Comparison of ENCODE assay signal across 22 cellular contexts in genomic region chr9:128735373-128735772, GRCh38. TPM values are rescaled to one million over a fixed set of nuclear protein-coding genes. Genes with fewer than 3 reads are reported as not detected.
A peak's percentile ranks its signal among the peaks of the same experiment; 100 is the strongest.
DNase-seq lines count a peak whose midpoint lies in the region; ATAC-seq, FAIRE-seq and TF ChIP-seq lines count a peak whose summit lies in the region.
"Had no signal": no experiment of that assay in that cellular context is flagged by ENCODE, and none has a peak within 500 bp of the region (broad histone marks: within the 10 kb centered on the region; RNA-seq: fewer than 3 reads in every experiment).

No MANE protein-coding gene starts in this region.

- no peak overlapping the region for H3K4me3 ChIP-seq in right atrium auricular region
- no peak overlapping the region for H3K4me3 ChIP-seq in testis
- H3K4me3 ChIP-seq in small intestine (ENCODE audit: low read depth in 1 of 2, low read length in 2 of 2), result no peak overlapping the region
- H3K4me3 ChIP-seq: Peyer's patch had no signal

- FAIRE-seq in urothelium cell line (lab: Jason Lieb, UNC) (no peak), small intestine (lab: Jason Lieb, UNC) (no peak)
- FAIRE-seq: endothelial cell of umbilical vein, GM12892 had no signal

- H3K27ac Mint-ChIP-seq in nephron, result peak overlapping the region in 2 of 3 experiments; percentile 67 to 79
- H3K27ac Mint-ChIP-seq: activated naive CD4-positive, alpha-beta T cell treated with anti-CD3 and anti-CD28 coated beads for 36 hours; mesothelial cell of epicardium had no signal

- H3K27ac ChIP-seq in right atrium auricular region (no peak overlapping the region), testis (no peak overlapping the region), small intestine (ENCODE audit: low read depth in 1 of 2, low read length in 1 of 2) (no peak overlapping the region)
- H3K27ac ChIP-seq: Peyer's patch had no signal

- WGBS in testis, 2 donors, result 45 to 73% methylated on average over 2 of the region's 2 CpGs
- 85 to 100% (median 100%) methylated on average over 1 to 2 of the region's 2 CpGs for WGBS in small intestine, 3 donors

- H3K9me3 Mint-ChIP-seq in nephron, result no peaks in the 10 kb centered on the region
- H3K9me3 Mint-ChIP-seq: activated naive CD4-positive, alpha-beta T cell treated with anti-CD3 and anti-CD28 coated beads for 36 hours; mesothelial cell of epicardium had no signal

- TF ChIP-seq POLR2A in testis (IDR thresholded peaks at IDR 0.05), result no peak

- H3K27me3 Mint-ChIP-seq in nephron (ENCODE audit: low read depth), result no peaks in the 10 kb centered on the region

- ATAC-seq in left ventricle myocardium superior, result peak; percentile 20

- DNase-seq in left ventricle myocardium superior, result no peak
- DNase-seq in right atrium auricular region (ENCODE audit: low spot score), result no peak
- DNase-seq in anterior cingulate cortex (lab: John Stamatoyannopoulos, UW), result peak in 34 of 58 donors; percentile 5 to 73 (median 24)
- peak; percentile 88 for DNase-seq in testis
- DNase-seq in activated CD8-positive, alpha-beta memory T cell treated with anti-CD3 and anti-CD28 coated beads for 24 hours, result no peak
- no peak for DNase-seq in urothelium cell line (ENCODE audit: low spot score)
- DNase-seq in small intestine, result no peak
- DNase-seq: activated CD4-positive, alpha-beta T cell treated with anti-CD3 and anti-CD28 coated beads, Interleukin-2, amount 50 U/mL, for 1 hour; activated naive CD4-positive, alpha-beta T cell treated with anti-CD3 and anti-CD28 coated beads for 36 hours; activated T-cell treated with anti-CD3 and anti-CD28 coated beads for 4 hours; AML-193; Calu3; GF-D8; HCEC 1CT; KBM-7; NCI-H2107; Peyer's patch; stimulated activated CD4-positive, alpha-beta T cell treated with anti-CD3 and anti-CD28 coated beads, Interleukin-4, amount 100 ng/mL, for 24 hours had no signal

- H3K9me3 ChIP-seq in right atrium auricular region (no peaks in the 10 kb centered on the region), testis (no peaks in the 10 kb centered on the region), small intestine (ENCODE audit: control insufficient read depth, low read depth) (no peaks in the 10 kb centered on the region)
- H3K9me3 ChIP-seq: Peyer's patch had no signal

- H3K27me3 ChIP-seq in right atrium auricular region (no peaks in the 10 kb centered on the region), testis (no peaks in the 10 kb centered on the region), small intestine (ENCODE audit: control insufficient read depth in 2 of 2, insufficient read depth in 2 of 2, low read length in 2 of 2) (no peaks in the 10 kb centered on the region)
- H3K27me3 ChIP-seq: Peyer's patch had no signal

- H3K4me1 ChIP-seq in right atrium auricular region, result no peaks in the 10 kb centered on the region
- H3K4me1 ChIP-seq in testis, result no peaks in the 10 kb centered on the region
- no peaks in the 10 kb centered on the region for H3K4me1 ChIP-seq in small intestine (ENCODE audit: control insufficient read depth in 2 of 2, insufficient read depth in 1 of 2, low read depth in 1 of 2, low read length in 1 of 2)
- H3K4me1 ChIP-seq: Peyer's patch had no signal

- TF ChIP-seq CTCF in right atrium auricular region (IDR thresholded peaks at IDR 0.05) (no peak), nephron (IDR thresholded peaks at IDR 0.05; ENCODE audit: unreplicated experiment in 3 of 3) (no peak), testis (IDR thresholded peaks at IDR 0.05) (no peak)

- intact Hi-C loops in left ventricle myocardium superior (cut with micrococcal nuclease), result no loop called here
- intact Hi-C loops in testis (cut with DNase I; ENCODE audit: low total_unique reads), result no loop called here

- peaks cover 41% of the 10 kb centered on the region for H3K36me3 Mint-ChIP-seq in nephron (ENCODE audit: low read depth)

- peaks cover 13% of the 10 kb centered on the region for H3K4me1 Mint-ChIP-seq in nephron

- H3K4me3 Mint-ChIP-seq in nephron, result no peak overlapping the region
- H3K4me3 Mint-ChIP-seq: activated naive CD4-positive, alpha-beta T cell treated with anti-CD3 and anti-CD28 coated beads for 36 hours; mesothelial cell of epicardium had no signal

- peaks cover 33% of the 10 kb centered on the region for H3K36me3 ChIP-seq in right atrium auricular region
- no peaks in the 10 kb centered on the region for H3K36me3 ChIP-seq in testis (ENCODE audit: low read depth, missing control alignments)
- H3K36me3 ChIP-seq in small intestine (ENCODE audit: control insufficient read depth in 2 of 2, insufficient read depth in 2 of 2, low read length in 2 of 2), result peaks cover 2 to 17% of the 10 kb centered on the region in 2 donors

RNA-seq across cellular contexts. Expression of gene ZDHHC12, which starts 11.4 kb away (rescaled TPM):
- total RNA-seq in left ventricle myocardium superior, result 5.7 TPM
- 10 to 100 TPM; 22.8 to 24.4 TPM for total RNA-seq in right atrium auricular region
- total RNA-seq in testis, result 10 to 100 TPM; 36.4 to 57.5 TPM
- 39.3 TPM for polyA plus RNA-seq in testis (ENCODE audit: insufficient read depth, low read depth, low replicate concordance)
- polyA plus RNA-seq in small intestine, result 10 to 100 TPM; 56.5 to 99.3 (median 80.7) TPM

RNA-seq across cellular contexts. Expression of gene PKN3, which starts 33.1 kb away (rescaled TPM):
- total RNA-seq in left ventricle myocardium superior, result 5.9 TPM
- 1 to 10 TPM; 4.5 to 8.6 TPM for total RNA-seq in right atrium auricular region
- total RNA-seq in testis, result 1 to 10 TPM; 3.6 to 7.2 TPM
- 4.2 TPM for polyA plus RNA-seq in testis (ENCODE audit: insufficient read depth, low read depth, low replicate concordance)
- polyA plus RNA-seq in small intestine, result 10 to 100 TPM in 1 of 3 donors, 1 to 10 TPM in 2; 4.1 to 12.3 (median 4.2) TPM

RNA-seq across cellular contexts. Expression of gene ZER1, which starts 36.4 kb away (rescaled TPM):
- total RNA-seq in left ventricle myocardium superior, result 58.5 TPM
- total RNA-seq in right atrium auricular region, result 10 to 100 TPM; 61.6 to 72.6 TPM
- total RNA-seq in testis, result 100 to 1,000 TPM in 1 of 2 donors, 10 to 100 TPM in 1; 96.8 to 112 TPM
- 118 TPM for polyA plus RNA-seq in testis (ENCODE audit: insufficient read depth, low read depth, low replicate concordance)
- 10 to 100 TPM; 24.6 to 77.2 (median 55.9) TPM for polyA plus RNA-seq in small intestine

RNA-seq across cellular contexts. Expression of gene SET, which starts 46.4 kb away (rescaled TPM):
- total RNA-seq in left ventricle myocardium superior (201 TPM), right atrium auricular region (100 to 1,000 TPM; 104 to 125 TPM), testis (100 to 1,000 TPM; 113 to 142 TPM)
- polyA plus RNA-seq in testis (ENCODE audit: insufficient read depth, low read depth, low replicate concordance) (159 TPM), small intestine (100 to 1,000 TPM in 1 of 3 donors, 10 to 100 TPM in 2; 55.2 to 187 (median 83.8) TPM)

RNA-seq across cellular contexts. Expression of gene TBC1D13, which starts 51.7 kb away (rescaled TPM):
- total RNA-seq in left ventricle myocardium superior (19.9 TPM), right atrium auricular region (10 to 100 TPM; 14.2 to 17.1 TPM), testis (10 to 100 TPM; 14.3 to 15.7 TPM)
- polyA plus RNA-seq in testis (ENCODE audit: insufficient read depth, low read depth, low replicate concordance) (15.5 TPM), small intestine (10 to 100 TPM; 16.2 to 30.2 (median 17.8) TPM)

Comparison
In these comparisons a context has a peak if more than half of its experiments do, and no peak if none do; other contexts are left out.
1. DNase-seq: peak in anterior cingulate cortex (34 of 58) and testis (single experiment); none in left ventricle myocardium superior (single experiment), right atrium auricular region (single experiment), activated CD8-positive, alpha-beta memory T cell treated with anti-CD3 and anti-CD28 coated beads for 24 hours (single experiment), urothelium cell line (single experiment) and small intestine (single experiment).